Comparison of ENCODE assay signal across 25 cellular contexts in the genomic region with DNA sequence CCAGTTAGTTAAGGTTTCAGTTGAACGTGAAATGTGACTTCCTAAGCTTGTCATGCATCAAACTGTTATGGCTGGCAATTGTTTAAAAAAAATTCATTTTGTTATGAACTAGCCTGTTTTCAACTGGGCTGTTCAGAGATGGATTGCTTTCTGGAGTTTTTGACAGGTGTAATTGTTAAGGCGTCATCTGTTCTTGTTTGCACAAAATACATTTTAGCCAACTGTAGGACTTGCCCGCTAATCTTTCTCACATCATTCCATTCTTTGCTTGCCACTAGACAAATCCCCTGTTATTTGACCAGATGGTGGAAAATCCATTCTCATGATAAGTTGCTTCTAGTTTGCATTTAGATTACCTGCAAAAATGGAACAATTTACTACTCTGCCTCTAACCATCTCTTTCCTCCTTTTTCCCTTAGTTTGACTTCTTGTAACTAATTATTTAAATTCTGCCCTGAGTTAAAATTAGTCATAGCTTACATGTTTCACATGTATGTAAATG.
A peak's percentile ranks its signal among the peaks of the same experiment; 100 is the strongest.
DNase-seq lines count a peak whose midpoint lies in the region; ATAC-seq, FAIRE-seq and TF ChIP-seq lines count a peak whose summit lies in the region.
"Had no signal": no experiment of that assay in that cellular context is flagged by ENCODE, and none has a peak within 500 bp of the region (broad histone marks: within the 10 kb centered on the region; RNA-seq: fewer than 3 reads in every experiment).

No MANE protein-coding gene starts in this region.

- H3K79me2 ChIP-seq in Karpas-422 (ENCODE audit: low read length), result no peaks in the 10 kb centered on the region

- H3K4me2 ChIP-seq in Karpas-422 (ENCODE audit: low read depth, low read length, poor library complexity, severe bottlenecking), result no peak overlapping the region
- H3K4me2 ChIP-seq: SK-N-SH had no signal

- no peak overlapping the region for H3K4me3 ChIP-seq in pancreas
- no peak overlapping the region for H3K4me3 ChIP-seq in Karpas-422 (ENCODE audit: low read length)
- H3K4me3 ChIP-seq: heart left ventricle, thoracic aorta had no signal

- no peak for TF ChIP-seq CTCF in pancreas (IDR thresholded peaks at IDR 0.05)

- DNase-seq in NCI-H1092 treated with DMSO at 0.1 percent for 48 hours (lab: John Stamatoyannopoulos, UW) (peak; percentile 95), NCI-H187 treated with DMSO at 0.1 percent for 48 hours (lab: John Stamatoyannopoulos, UW) (peak; percentile 57), NCI-H69 (lab: John Stamatoyannopoulos, UW) (peak; percentile 98), pancreas (no peak), Karpas-422 (no peak), left ventricle myocardium superior (no peak), ureter (ENCODE audit: low spot score) (no peak)
- DNase-seq: activated CD8-positive, alpha-beta memory T cell treated with anti-CD3 and anti-CD28 coated beads, Interleukin-2, amount 50 U/mL, for 4 hours; activated naive CD8-positive, alpha-beta T cell treated with anti-CD3 and anti-CD28 coated beads for 36 hours; AML-193; Caco-2; central memory CD4-positive, alpha-beta T cell; dermis blood vessel endothelial cell; H7; heart left ventricle; left colon; naive B cell; SK-N-SH; stimulated activated CD4-positive, alpha-beta T cell treated with anti-CD3 and anti-CD28 coated beads, Interleukin-4, amount 100 ng/mL, for 24 hours; stimulated activated naive CD4-positive, alpha-beta T cell treated with Interleukin-2 at 50 U/mL for 16 hours; T-helper 2 cell had no signal

- WGBS in pancreas, 2 donors, result 13 to 20% methylated on average over 3 of the region's 3 CpGs

- H3K27ac ChIP-seq in pancreas, result no peak overlapping the region
- H3K27ac ChIP-seq in Karpas-422 (ENCODE audit: low read length), result no peak overlapping the region
- H3K27ac ChIP-seq: heart left ventricle, thoracic aorta, VCaP had no signal

- intact Hi-C loops in pancreas (cut with DNase I), result no loop called here
- intact Hi-C loops in left ventricle myocardium superior (cut with micrococcal nuclease), result no loop called here

- no peaks in the 10 kb centered on the region for H3K4me1 ChIP-seq in pancreas
- no peaks in the 10 kb centered on the region for H3K4me1 ChIP-seq in Karpas-422 (ENCODE audit: low read length)
- H3K4me1 ChIP-seq: Caco-2, heart left ventricle had no signal

- no peak overlapping the region for H2AFZ ChIP-seq in Karpas-422 (ENCODE audit: low read length)

- no peak overlapping the region for H3K9ac ChIP-seq in Karpas-422 (ENCODE audit: low read length)
- H3K9ac ChIP-seq: SK-N-SH had no signal

- H3K27me3 ChIP-seq in pancreas (no peaks in the 10 kb centered on the region), Karpas-422 (ENCODE audit: low read length) (no peaks in the 10 kb centered on the region)
- H3K27me3 ChIP-seq: heart left ventricle had no signal

- no peak for FAIRE-seq in pancreas (lab: Jason Lieb, UNC)
- FAIRE-seq: astrocyte, endothelial cell of umbilical vein had no signal

- H3K36me3 ChIP-seq in pancreas, result no peaks in the 10 kb centered on the region
- no peaks in the 10 kb centered on the region for H3K36me3 ChIP-seq in Karpas-422 (ENCODE audit: insufficient read depth, low read length)
- H3K36me3 ChIP-seq: heart left ventricle, thoracic aorta had no signal

- ATAC-seq in pancreas, result peak in 3 of 4 donors; percentile 48 to 73 (median 70)
- no peak for ATAC-seq in left ventricle myocardium superior
- ATAC-seq: heart left ventricle, left colon had no signal

- H3K9me3 ChIP-seq in pancreas (no peaks in the 10 kb centered on the region), Karpas-422 (ENCODE audit: low read length) (no peaks in the 10 kb centered on the region)
- H3K9me3 ChIP-seq: Caco-2, heart left ventricle, SK-N-SH, thoracic aorta had no signal

- H3K9me2 ChIP-seq in Karpas-422 (replicated peaks; ENCODE audit: insufficient read depth, low read length), result no peaks in the 10 kb centered on the region
- H3K9me2 ChIP-seq: SK-N-SH had no signal

- H4K20me1 ChIP-seq in Karpas-422 (ENCODE audit: insufficient read depth, low read depth, low read length), result no peaks in the 10 kb centered on the region

Comparison
In these comparisons a context has a peak if more than half of its experiments do, and no peak if none do; other contexts are left out.
1. DNase-seq: peak in NCI-H1092 treated with DMSO at 0.1 percent for 48 hours (single experiment), NCI-H187 treated with DMSO at 0.1 percent for 48 hours (single experiment) and NCI-H69 (single experiment); none in pancreas (0 of 6), Karpas-422 (single experiment), left ventricle myocardium superior (single experiment) and ureter (single experiment).